Comparison of ENCODE assay signal across 23 cellular contexts in the genomic region with DNA sequence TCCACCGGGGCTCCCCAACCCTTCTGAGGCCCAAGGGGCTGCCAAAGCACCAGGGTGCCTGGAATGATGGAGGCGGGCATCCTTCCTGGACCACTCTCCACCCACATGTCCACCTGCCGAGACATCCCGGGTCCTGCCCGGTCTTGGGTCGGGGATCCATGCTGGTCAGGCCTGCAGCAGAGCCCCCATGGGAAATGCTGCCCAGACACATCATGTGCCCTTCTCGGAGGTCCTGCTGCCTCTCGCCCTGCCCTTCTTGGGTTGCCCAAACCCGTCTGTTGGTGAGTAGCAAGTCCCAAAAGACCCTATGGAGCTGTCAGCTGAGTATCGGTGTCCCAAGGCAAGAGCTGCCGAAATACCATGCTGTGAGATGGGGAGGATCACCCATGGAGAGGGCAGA. TPM values are rescaled to one million over a fixed set of nuclear protein-coding genes. Genes with fewer than 3 reads are reported as not detected.
DNase-seq lines count a peak whose midpoint lies in the region; ATAC-seq, FAIRE-seq and TF ChIP-seq lines count a peak whose summit lies in the region.
"Had no signal": no experiment of that assay in that cellular context is flagged by ENCODE, and none has a peak within 500 bp of the region (broad histone marks: within the 10 kb centered on the region; RNA-seq: fewer than 3 reads in every experiment).

No MANE protein-coding gene starts in this region.

- H3K36me3 ChIP-seq in heart right ventricle = no peaks in the 10 kb centered on the region
- no peaks in the 10 kb centered on the region for H3K36me3 ChIP-seq in HepG2 (replicated peaks in 1 of 2; ENCODE audit: control insufficient read depth in 1 of 2, insufficient read depth in 2 of 2, low read length in 2 of 2)
- no peaks in the 10 kb centered on the region for H3K36me3 ChIP-seq in right lobe of liver
- H3K36me3 ChIP-seq in osteoblast (ENCODE audit: insufficient read depth, low read length) = no peaks in the 10 kb centered on the region
- H3K36me3 ChIP-seq: BE2C; BLaER1 treated with 17β-estradiol and CSF1 and Interleukin-3, amounts not matched to agents 10 nM and 100 nM had no signal

- no TSS peak for BruUV-seq in HepG2 (replicated peaks; lab: Mats Ljungman, UMichigan)

- H3K4me2 ChIP-seq in HepG2 (ENCODE audit: low read depth, low read length) (peak overlapping the region; percentile 75), osteoblast (ENCODE audit: insufficient read depth, low read length) (no peak overlapping the region)
- H3K4me2 ChIP-seq: A549, GM23338 had no signal

- ATAC-seq in Right ventricle myocardium inferior (no peak), heart right ventricle (no peak), HepG2 (no peak), right lobe of liver (no peak), HG02678 (IDR thresholded peaks at IDR 0.05; ENCODE audit: unreplicated experiment) (no peak)
- ATAC-seq: A549, GM12878, GM23338, HCT116 had no signal

- no peak for TF ChIP-seq RAD21 in HepG2 (CRISPR knock-in tag; IDR thresholded peaks at IDR 0.05)

- H3K9ac ChIP-seq in HepG2 (ENCODE audit: insufficient read depth, low read depth, low read length) = no peak overlapping the region
- H3K9ac ChIP-seq: BLaER1 treated with 17β-estradiol and CSF1 and Interleukin-3, amounts not matched to agents 10 nM and 100 nM had no signal

- in situ Hi-C loops in HepG2 (cut with HindIII; ENCODE audit: extremely low pct_ligation_motif_present, low pct_unique_long_range_greater_than_20kb) = no loop called here

- H3K27me3 ChIP-seq in heart right ventricle = no peaks in the 10 kb centered on the region
- peaks cover 11 to 66% of the 10 kb centered on the region in 2 experiments for H3K27me3 ChIP-seq in HepG2 (ENCODE audit: control insufficient read depth in 1 of 2, insufficient read depth in 2 of 2, low read length in 2 of 2)
- no peaks in the 10 kb centered on the region for H3K27me3 ChIP-seq in right lobe of liver
- no peaks in the 10 kb centered on the region for H3K27me3 ChIP-seq in osteoblast (ENCODE audit: insufficient read depth, low read length)
- H3K27me3 ChIP-seq: BE2C had no signal

- H3K4me3 ChIP-seq in heart right ventricle = no peak overlapping the region
- peak overlapping the region in 1 of 3 experiments; percentile 63; a peak in 1 of 6 replicates for H3K4me3 ChIP-seq in HepG2 (replicated peaks in 1 of 3; ENCODE audit: insufficient read depth in 1 of 3, low read depth in 2 of 3, low read length in 3 of 3)
- H3K4me3 ChIP-seq in right lobe of liver = no peak overlapping the region
- H3K4me3 ChIP-seq in osteoblast (ENCODE audit: insufficient read depth, low read length) = no peak overlapping the region
- H3K4me3 ChIP-seq: A549; BLaER1 treated with 17β-estradiol and CSF1 and Interleukin-3, amounts not matched to agents 10 nM and 100 nM; GM12878; GM23338 had no signal

- TF ChIP-seq POLR2A in HepG2 (IDR thresholded peaks at IDR 0.05; ENCODE audit: insufficient read depth in 1 of 2, low read depth in 2 of 2, low read length in 2 of 2) (no peak), right lobe of liver (IDR thresholded peaks at IDR 0.05) (no peak)

- no peak for FAIRE-seq in HepG2 (lab: Jason Lieb, UNC)
- FAIRE-seq: A549, D721Med, GM12878 had no signal

- no peak for TF ChIP-seq EP300 in HepG2 (IDR thresholded peaks at IDR 0.05; ENCODE audit: low read depth in 2 of 2, low read length in 2 of 2)
- no peak for TF ChIP-seq EP300 in HepG2 (CRISPR knock-in tag; IDR thresholded peaks at IDR 0.05; ENCODE audit: borderline replicate concordance)

- H4K20me1 ChIP-seq in HepG2 (ENCODE audit: insufficient read depth, low read length) (no peaks in the 10 kb centered on the region), osteoblast (ENCODE audit: insufficient read depth, low read length) (no peaks in the 10 kb centered on the region)

- intact Hi-C loops in Right ventricle myocardium inferior (cut with DNase I) (no loop called here), heart right ventricle (cut with DNase I) (no loop called here), HepG2 (cut with micrococcal nuclease; ENCODE audit: unreplicated experiment) (no loop called here), right lobe of liver (cut with DNase I) (loop anchor here in 1 of 2 donors (10.0 kb wide), 1 partner anchor 168 kb away; no protein-coding TSS in a partner anchor)

- H3K79me2 ChIP-seq in HepG2 (ENCODE audit: insufficient read depth, low read length) (no peaks in the 10 kb centered on the region), osteoblast (ENCODE audit: insufficient read depth, low read length) (no peaks in the 10 kb centered on the region)

- TF ChIP-seq CTCF in heart right ventricle (IDR thresholded peaks at IDR 0.05) = no peak
- no peak for TF ChIP-seq CTCF in HepG2 (CRISPR knock-in tag; IDR thresholded peaks at IDR 0.05)
- no peak for TF ChIP-seq CTCF in right lobe of liver (IDR thresholded peaks at IDR 0.05)
- TF ChIP-seq CTCF in osteoblast (IDR thresholded peaks at IDR 0.05; ENCODE audit: extremely low read depth, low read depth, low read length) = no peak

- no peaks in the 10 kb centered on the region for H3K9me3 ChIP-seq in heart right ventricle
- no peaks in the 10 kb centered on the region for H3K9me3 ChIP-seq in HepG2 (ENCODE audit: low read length)
- no peaks in the 10 kb centered on the region for H3K9me3 ChIP-seq in right lobe of liver
- H3K9me3 ChIP-seq in osteoblast (ENCODE audit: low read depth, low read length) = no peaks in the 10 kb centered on the region
- H3K9me3 ChIP-seq: A549; BE2C; BLaER1 treated with 17β-estradiol and CSF1 and Interleukin-3, amounts not matched to agents 10 nM and 100 nM had no signal

- CTCF ChIA-PET in HepG2 (lab: Yijun Ruan, JAX; ENCODE audit: low intra/inter-chr PET ratio, low total read pairs) = no interaction called here

- POLR2A ChIA-PET in HepG2 (lab: Yijun Ruan, JAX) = interaction anchor here (1.6 to 2.6 kb wide), 2 partner anchors 9 to 15 kb away, joined by 3 to 13 read pairs; a partner anchor contains a TSS

- 91 to 92% methylated on average over 11 of the region's 11 CpGs for WGBS in heart right ventricle, 2 donors
- WGBS in HepG2 (ENCODE audit: low lambda C conversion rate) = 52% methylated on average over 9 of the region's 11 CpGs
- WGBS in right lobe of liver (ENCODE audit: insufficient coverage, low coverage, low lambda C conversion rate, missing lambda C conversion rate) = no CpG with 5 or more reads among the region's 11 CpGs

- H3K4me1 ChIP-seq in heart right ventricle (peaks cover 0 to 9% (median 4%) of the 10 kb centered on the region in 9 donors), HepG2 (ENCODE audit: insufficient read depth, low read length) (peaks cover 22% of the 10 kb centered on the region), right lobe of liver (peaks cover 0 to 6% (median 0%) of the 10 kb centered on the region in 4 donors), osteoblast (ENCODE audit: insufficient read depth, low read length) (peaks cover 3% of the 10 kb centered on the region)

- DNase-seq in Right ventricle myocardium inferior (ENCODE audit: missing footprints) (peak; percentile 37), heart right ventricle (no peak), HepG2 (ENCODE audit: low spot score) (no peak), right lobe of liver (no peak), osteoblast (ENCODE audit: insufficient read length, low spot score, missing footprints) (peak; percentile 64)
- DNase-seq: 8988T; ACHN; AML-193; BE2C; CD4-positive, alpha-beta T cell; CD8-positive, alpha-beta memory T cell; DMS 273 treated with DMSO at 0.1 percent for 48 hours; DMS79; EL; GDM1; H9 had no signal

- H2AFZ ChIP-seq in HepG2 (ENCODE audit: low read length) (no peak overlapping the region), osteoblast (ENCODE audit: low read length) (no peak overlapping the region)
- H2AFZ ChIP-seq: GM23338 had no signal

- no peak overlapping the region for H3K27ac ChIP-seq in heart right ventricle
- H3K27ac ChIP-seq in HepG2 (ENCODE audit: extremely low read length, insufficient read depth, low read length) = no peak overlapping the region
- H3K27ac ChIP-seq in right lobe of liver = no peak overlapping the region
- no peak overlapping the region for H3K27ac ChIP-seq in osteoblast (ENCODE audit: low read depth, low read length)
- H3K27ac ChIP-seq: A549; BLaER1 treated with 17β-estradiol and CSF1 and Interleukin-3, amounts not matched to agents 10 nM and 100 nM had no signal

RNA-seq across cellular contexts. Expression of a gene that starts 14.8 kb away (rescaled TPM):
- 46.0 TPM for total RNA-seq in Right ventricle myocardium inferior
- total RNA-seq in heart right ventricle = 10 to 100 TPM; 29.6 to 67.7 (median 52.1) TPM
- 10 to 100 TPM; 26.4 to 41.0 TPM for polyA plus RNA-seq in heart right ventricle
- 13.4 and 36.4 TPM in 2 replicates for total RNA-seq in HepG2 (2016; rRNA removed; fragmentation: Illumina TruSeq; extraction: Trizol)
- total RNA-seq in HepG2 (2016; cell fraction: cytosol; rRNA removed; fragmentation: Illumina TruSeq; extraction: Trizol; ENCODE audit: low read depth) = 13.8 and 16.4 TPM in 2 replicates
- 12.1 and 36.9 TPM in 2 replicates for total RNA-seq in HepG2 (2016; cell fraction: insoluble cytoplasmic fraction; rRNA removed; fragmentation: Illumina TruSeq; extraction: Trizol)
- total RNA-seq in HepG2 (2016; cell fraction: membrane; rRNA removed; fragmentation: Illumina TruSeq; extraction: Trizol) = 20.3 and 20.7 TPM in 2 replicates
- 47.6 and 57.6 TPM in 2 replicates for total RNA-seq in HepG2 (2016; cell fraction: nucleus; rRNA removed; fragmentation: Illumina TruSeq; extraction: Trizol)
- 21.6 and 23.6 TPM in 2 replicates for polyA plus RNA-seq in HepG2 (2011; rRNA removed)
- polyA plus RNA-seq in HepG2 (2011; cell fraction: cytosol; rRNA removed) = 16.3 and 29.8 TPM in 2 replicates
- 231 and 320 TPM in 2 replicates for polyA plus RNA-seq in HepG2 (2011; cell fraction: nucleus; rRNA removed)
- polyA plus RNA-seq in HepG2 (2012) = 50.7 and 73.8 TPM in 2 replicates
- polyA plus RNA-seq in HepG2 (2016; cell fraction: cytosol; fragmentation: Illumina TruSeq; extraction: Trizol; ENCODE audit: low read depth) = 11.3 and 13.9 TPM in 2 replicates
- 16.7 and 22.9 TPM in 2 replicates for polyA plus RNA-seq in HepG2 (2016; cell fraction: insoluble cytoplasmic fraction; fragmentation: Illumina TruSeq; extraction: Trizol; ENCODE audit: low read depth)
- 13.9 and 14.3 TPM in 2 replicates for polyA plus RNA-seq in HepG2 (2016; cell fraction: membrane; fragmentation: Illumina TruSeq; extraction: Trizol; ENCODE audit: low read depth)
- 136 and 145 TPM in 2 replicates for polyA plus RNA-seq in HepG2 (2016; cell fraction: nucleus; fragmentation: Illumina TruSeq; extraction: Trizol; ENCODE audit: insufficient read depth, low read depth)
- polyA minus RNA-seq in HepG2 (2011; rRNA and poly(A)+ RNA removed; ENCODE audit: low replicate concordance) = 7.2 and 27.1 TPM in 2 replicates
- 22.9 and 24.2 TPM in 2 replicates for polyA minus RNA-seq in HepG2 (2011; cell fraction: cytosol; rRNA and poly(A)+ RNA removed)
- polyA minus RNA-seq in HepG2 (2011; cell fraction: nucleus; rRNA and poly(A)+ RNA removed) = 20.3 and 21.2 TPM in 2 replicates
- total RNA-seq in right lobe of liver = 10 to 100 TPM; 42.7 to 94.1 (median 71.0) TPM
- 76.7 and 91.3 TPM in 2 replicates for total RNA-seq in osteoblast

RNA-seq across cellular contexts. Expression of a gene that starts 50.2 kb away (rescaled TPM):
- 5.4 TPM for total RNA-seq in Right ventricle myocardium inferior
- 1 to 10 TPM; 3.4 to 8.9 (median 6.8) TPM for total RNA-seq in heart right ventricle
- polyA plus RNA-seq in heart right ventricle = 1 to 10 TPM; 2.0 to 5.8 TPM
- 3.8 and 5.5 TPM in 2 replicates for total RNA-seq in HepG2 (2016; rRNA removed; fragmentation: Illumina TruSeq; extraction: Trizol)
- 46.8 and 47.3 TPM in 2 replicates for total RNA-seq in HepG2 (2016; cell fraction: cytosol; rRNA removed; fragmentation: Illumina TruSeq; extraction: Trizol; ENCODE audit: low read depth)
- total RNA-seq in HepG2 (2016; cell fraction: insoluble cytoplasmic fraction; rRNA removed; fragmentation: Illumina TruSeq; extraction: Trizol) = 2.3 and 7.7 TPM in 2 replicates
- 11.8 and 13.0 TPM in 2 replicates for total RNA-seq in HepG2 (2016; cell fraction: membrane; rRNA removed; fragmentation: Illumina TruSeq; extraction: Trizol)
- 6.5 and 8.4 TPM in 2 replicates for total RNA-seq in HepG2 (2016; cell fraction: nucleus; rRNA removed; fragmentation: Illumina TruSeq; extraction: Trizol)
- 4.1 and 4.8 TPM in 2 replicates for polyA plus RNA-seq in HepG2 (2011; rRNA removed)
- polyA plus RNA-seq in HepG2 (2011; cell fraction: cytosol; rRNA removed) = 1.4 TPM in 2 replicates
- polyA plus RNA-seq in HepG2 (2011; cell fraction: nucleus; rRNA removed) = 17.6 and 21.2 TPM in 2 replicates
- polyA plus RNA-seq in HepG2 (2012) = 2.2 and 4.3 TPM in 2 replicates
- 0.32 and 0.43 TPM in 2 replicates for polyA plus RNA-seq in HepG2 (2016; cell fraction: cytosol; fragmentation: Illumina TruSeq; extraction: Trizol; ENCODE audit: low read depth)
- polyA plus RNA-seq in HepG2 (2016; cell fraction: insoluble cytoplasmic fraction; fragmentation: Illumina TruSeq; extraction: Trizol; ENCODE audit: low read depth) = 2.2 and 2.4 TPM in 2 replicates
- polyA plus RNA-seq in HepG2 (2016; cell fraction: membrane; fragmentation: Illumina TruSeq; extraction: Trizol; ENCODE audit: low read depth) = 0.74 and 0.84 TPM in 2 replicates
- polyA plus RNA-seq in HepG2 (2016; cell fraction: nucleus; fragmentation: Illumina TruSeq; extraction: Trizol; ENCODE audit: insufficient read depth, low read depth) = 19.3 and 21.2 TPM in 2 replicates
- 3.0 and 3.8 TPM in 2 replicates for polyA minus RNA-seq in HepG2 (2011; rRNA and poly(A)+ RNA removed; ENCODE audit: low replicate concordance)
- polyA minus RNA-seq in HepG2 (2011; cell fraction: cytosol; rRNA and poly(A)+ RNA removed) = 1.8 and 4.1 TPM in 2 replicates
- polyA minus RNA-seq in HepG2 (2011; cell fraction: nucleus; rRNA and poly(A)+ RNA removed) = 7.0 and 8.0 TPM in 2 replicates
- 1 to 10 TPM; 1.7 to 3.1 (median 2.1) TPM for total RNA-seq in right lobe of liver
- 8.3 and 11.8 TPM in 2 replicates for total RNA-seq in osteoblast
- polyA plus RNA-seq: CD8-positive, alpha-beta memory T cell had no signal

RNA-seq across cellular contexts. Expression of a gene that starts 50.9 kb away (rescaled TPM):
- 16.3 TPM for total RNA-seq in Right ventricle myocardium inferior
- 10 to 100 TPM; 13.5 to 23.3 (median 17.7) TPM for total RNA-seq in heart right ventricle
- 1 to 10 TPM; 4.8 to 5.7 TPM for polyA plus RNA-seq in heart right ventricle
- total RNA-seq in HepG2 (2016; rRNA removed; fragmentation: Illumina TruSeq; extraction: Trizol) = 24.7 and 24.9 TPM in 2 replicates
- 4.0 and 5.5 TPM in 2 replicates for total RNA-seq in HepG2 (2016; cell fraction: cytosol; rRNA removed; fragmentation: Illumina TruSeq; extraction: Trizol; ENCODE audit: low read depth)
- total RNA-seq in HepG2 (2016; cell fraction: insoluble cytoplasmic fraction; rRNA removed; fragmentation: Illumina TruSeq; extraction: Trizol) = 22.2 and 25.3 TPM in 2 replicates
- 15.6 and 15.7 TPM in 2 replicates for total RNA-seq in HepG2 (2016; cell fraction: membrane; rRNA removed; fragmentation: Illumina TruSeq; extraction: Trizol)
- total RNA-seq in HepG2 (2016; cell fraction: nucleus; rRNA removed; fragmentation: Illumina TruSeq; extraction: Trizol) = 18.9 and 20.0 TPM in 2 replicates
- polyA plus RNA-seq in HepG2 (2011; rRNA removed) = 14.9 and 18.6 TPM in 2 replicates
- 10.0 and 12.5 TPM in 2 replicates for polyA plus RNA-seq in HepG2 (2011; cell fraction: cytosol; rRNA removed)
- polyA plus RNA-seq in HepG2 (2011; cell fraction: nucleus; rRNA removed) = 35.5 and 43.5 TPM in 2 replicates
- 20.5 and 25.8 TPM in 2 replicates for polyA plus RNA-seq in HepG2 (2012)
- 3.1 and 3.8 TPM in 2 replicates for polyA plus RNA-seq in HepG2 (2016; cell fraction: cytosol; fragmentation: Illumina TruSeq; extraction: Trizol; ENCODE audit: low read depth)
- 10.7 and 16.1 TPM in 2 replicates for polyA plus RNA-seq in HepG2 (2016; cell fraction: insoluble cytoplasmic fraction; fragmentation: Illumina TruSeq; extraction: Trizol; ENCODE audit: low read depth)
- 8.3 and 8.6 TPM in 2 replicates for polyA plus RNA-seq in HepG2 (2016; cell fraction: membrane; fragmentation: Illumina TruSeq; extraction: Trizol; ENCODE audit: low read depth)
- polyA plus RNA-seq in HepG2 (2016; cell fraction: nucleus; fragmentation: Illumina TruSeq; extraction: Trizol; ENCODE audit: insufficient read depth, low read depth) = 19.8 and 20.3 TPM in 2 replicates
- 7.0 and 54.0 TPM in 2 replicates for polyA minus RNA-seq in HepG2 (2011; rRNA and poly(A)+ RNA removed; ENCODE audit: low replicate concordance)
- polyA minus RNA-seq in HepG2 (2011; cell fraction: cytosol; rRNA and poly(A)+ RNA removed) = 16.7 and 20.3 TPM in 2 replicates
- 27.6 and 28.5 TPM in 2 replicates for polyA minus RNA-seq in HepG2 (2011; cell fraction: nucleus; rRNA and poly(A)+ RNA removed)
- 10 to 100 TPM in 4 of 6 experiments, 1 to 10 TPM in 2; 5.8 to 21.0 (median 14.4) TPM for total RNA-seq in right lobe of liver
- 63.1 and 68.8 TPM in 2 replicates for total RNA-seq in osteoblast

Comparison
In these comparisons a context has a peak if more than half of its experiments do, and no peak if none do; other contexts are left out.
1. DNase-seq: peak in Right ventricle myocardium inferior (single experiment) and osteoblast (single experiment); none in heart right ventricle (0 of 2), HepG2 (single experiment) and right lobe of liver (0 of 3).